8 cellular contexts compared by ENCODE assay signal in the genomic region with DNA sequence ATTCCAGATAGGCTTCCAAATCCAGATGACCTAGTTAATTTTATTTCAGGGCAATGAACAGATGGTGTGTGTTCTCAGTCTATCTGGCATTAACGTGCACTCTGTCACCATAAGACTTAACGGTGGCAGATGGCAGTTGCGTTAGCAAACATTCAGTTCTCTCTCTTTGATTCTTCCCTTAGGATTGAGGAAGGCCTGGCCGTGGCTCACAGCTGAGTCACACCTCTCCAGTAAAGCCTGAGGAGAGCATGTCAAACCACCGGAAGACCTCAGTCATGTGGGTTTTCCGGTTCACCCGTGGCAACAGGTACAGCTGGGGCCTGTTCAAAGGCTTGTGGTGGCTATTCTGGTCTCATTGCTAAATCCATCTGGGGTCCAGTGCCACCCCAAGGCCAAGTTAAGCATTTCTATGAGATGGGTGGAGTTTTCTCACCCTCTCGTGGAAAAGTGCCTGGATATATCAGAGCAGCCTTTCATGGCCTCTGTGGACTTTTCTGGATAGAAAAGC.
A peak's percentile ranks its signal among the peaks of the same experiment; 100 is the strongest.
DNase-seq lines count a peak whose midpoint lies in the region; ATAC-seq and FAIRE-seq lines count a peak whose summit lies in the region.

No MANE protein-coding gene starts in this region.

- H3K4me3 Mint-ChIP-seq in activated naive CD4-positive, alpha-beta T cell treated with anti-CD3 and anti-CD28 coated beads for 36 hours = no peak overlapping the region

- ATAC-seq in GM19397 (IDR thresholded peaks at IDR 0.05; ENCODE audit: unreplicated experiment) (peak; percentile 100), HG03378 (IDR thresholded peaks at IDR 0.05; ENCODE audit: unreplicated experiment) (peak; percentile 99)

- 11 to 24% (median 16%) methylated on average over 8 of the region's 8 CpGs for WGBS in small intestine, 3 donors

- peaks cover 8% of the 10 kb centered on the region for H3K4me1 Mint-ChIP-seq in activated naive CD4-positive, alpha-beta T cell treated with anti-CD3 and anti-CD28 coated beads for 36 hours (ENCODE audit: low read depth)

- H3K9me3 ChIP-seq in small intestine (ENCODE audit: control insufficient read depth, low read depth) = no peaks in the 10 kb centered on the region

- H3K27me3 Mint-ChIP-seq in activated naive CD4-positive, alpha-beta T cell treated with anti-CD3 and anti-CD28 coated beads for 36 hours (ENCODE audit: low read depth) = peaks cover 2% of the 10 kb centered on the region

- H3K27ac ChIP-seq in small intestine (ENCODE audit: low read depth in 1 of 2, low read length in 1 of 2) = no peak overlapping the region

- no peak for FAIRE-seq in small intestine (lab: Jason Lieb, UNC)

- no peak overlapping the region for H3K4me3 ChIP-seq in small intestine (ENCODE audit: low read depth in 1 of 2, low read length in 2 of 2)

- DNase-seq in DMS53 (lab: John Stamatoyannopoulos, UW) (peak; percentile 99), OCI-M1 (lab: John Stamatoyannopoulos, UW) (peak; percentile 21), cardiac septum (ENCODE audit: low spot score) (peak; percentile 77), small intestine (peak; percentile 75), inferior parietal cortex (ENCODE audit: extremely low spot score) (no peak)
- peak; percentile 60 for DNase-seq in activated naive CD4-positive, alpha-beta T cell treated with anti-CD3 and anti-CD28 coated beads for 36 hours

- H3K36me3 ChIP-seq in small intestine (ENCODE audit: control insufficient read depth in 2 of 2, insufficient read depth in 2 of 2, low read length in 2 of 2) = no peaks in the 10 kb centered on the region

- no peaks in the 10 kb centered on the region for H3K36me3 Mint-ChIP-seq in activated naive CD4-positive, alpha-beta T cell treated with anti-CD3 and anti-CD28 coated beads for 36 hours (ENCODE audit: low read depth)

- H3K4me1 ChIP-seq in small intestine (ENCODE audit: control insufficient read depth in 2 of 2, insufficient read depth in 1 of 2, low read depth in 1 of 2, low read length in 1 of 2) = peaks cover 2 to 5% of the 10 kb centered on the region in 2 donors

- no peaks in the 10 kb centered on the region for H3K27me3 ChIP-seq in small intestine (ENCODE audit: control insufficient read depth in 2 of 2, insufficient read depth in 2 of 2, low read length in 2 of 2)

- CTCF ChIA-PET in activated naive CD4-positive, alpha-beta T cell treated with anti-CD3 and anti-CD28 coated beads for 36 hours (lab: Charles Lee) = no interaction called here

- H3K27ac Mint-ChIP-seq in activated naive CD4-positive, alpha-beta T cell treated with anti-CD3 and anti-CD28 coated beads for 36 hours = no peak overlapping the region

- intact Hi-C loops in activated naive CD4-positive, alpha-beta T cell treated with anti-CD3 and anti-CD28 coated beads for 36 hours (cut with micrococcal nuclease) = loop anchor here (1.0 kb wide), 1 partner anchor 710 kb away; no protein-coding TSS in a partner anchor
- intact Hi-C loops in cardiac septum (cut with DNase I) = no loop called here

- no peaks in the 10 kb centered on the region for H3K9me3 Mint-ChIP-seq in activated naive CD4-positive, alpha-beta T cell treated with anti-CD3 and anti-CD28 coated beads for 36 hours
